In genomic region chr20:50282592-50283241, GRCh38 we compare ENCODE assay signal across 16 cellular contexts.
A peak's percentile ranks its signal among the peaks of the same experiment; 100 is the strongest.
DNase-seq lines count a peak whose midpoint lies in the region; ATAC-seq and TF ChIP-seq lines count a peak whose summit lies in the region.
"Had no signal": no experiment of that assay in that cellular context is flagged by ENCODE, and none has a peak within 500 bp of the region (broad histone marks: within the 10 kb centered on the region; RNA-seq: fewer than 3 reads in every experiment).

No MANE protein-coding gene starts in this region.

- no peak overlapping the region for H2AFZ ChIP-seq in mammary epithelial cell (ENCODE audit: low read depth, low read length)
- H2AFZ ChIP-seq in osteoblast (ENCODE audit: low read length), result no peak overlapping the region

- no peaks in the 10 kb centered on the region for H3K9me3 Mint-ChIP-seq in MCF 10A (ENCODE audit: unreplicated experiment)
- H3K9me3 Mint-ChIP-seq in WTC11, result no peaks in the 10 kb centered on the region
- H3K9me3 Mint-ChIP-seq: activated T-cell treated with anti-CD3 and anti-CD28 coated beads, Interleukin-2, amount 50 U/mL, for 4 hours had no signal

- intact Hi-C loops in MCF 10A (cut with micrococcal nuclease), result no loop called here
- intact Hi-C loops in mammary epithelial cell (cut with micrococcal nuclease), result loop anchor here (5.0 kb wide), 1 partner anchor 150 kb away; no protein-coding TSS in a partner anchor

- dilution Hi-C loops in mammary epithelial cell (cut with HindIII; ENCODE audit: low sequenced_read_pairs), result loop anchor here (5.0 kb wide), 1 partner anchor 40 kb away; no protein-coding TSS in a partner anchor

- ATAC-seq in WTC11 (no peak), HG03354 (IDR thresholded peaks at IDR 0.05; ENCODE audit: poor library complexity, severe bottlenecking, unreplicated experiment) (no peak), GM18868 (IDR thresholded peaks at IDR 0.05; ENCODE audit: unreplicated experiment) (no peak)
- ATAC-seq: activated T-cell treated with anti-CD3 and anti-CD28 coated beads, Interleukin-2, amount 50 U/mL, for 4 hours had no signal

- H3K79me2 ChIP-seq in mammary epithelial cell (ENCODE audit: insufficient read depth, low read length) (no peaks in the 10 kb centered on the region), osteoblast (ENCODE audit: insufficient read depth, low read length) (no peaks in the 10 kb centered on the region)

- H3K27me3 Mint-ChIP-seq in MCF 10A (ENCODE audit: insufficient read depth, unreplicated experiment) (no peaks in the 10 kb centered on the region), WTC11 (ENCODE audit: low read depth) (no peaks in the 10 kb centered on the region)

- H4K20me1 ChIP-seq in mammary epithelial cell (ENCODE audit: insufficient read depth, low read length), result no peaks in the 10 kb centered on the region
- no peaks in the 10 kb centered on the region for H4K20me1 ChIP-seq in osteoblast (ENCODE audit: insufficient read depth, low read length)

- 95% methylated on average over 16 of the region's 17 CpGs for WGBS in mammary epithelial cell (ENCODE audit: low coverage, missing lambda C conversion rate)
- WGBS in urinary bladder, result 79% methylated on average over 17 of the region's 17 CpGs

- in situ Hi-C loops in mammary epithelial cell (cut with MboI; ENCODE audit: low sequenced_read_pairs in 2 of 2), result no loop called here

- peaks cover 6% of the 10 kb centered on the region for H3K36me3 Mint-ChIP-seq in MCF 10A (ENCODE audit: insufficient read depth, unreplicated experiment)
- H3K36me3 Mint-ChIP-seq in WTC11, result no peaks in the 10 kb centered on the region

- H3K4me3 Mint-ChIP-seq in MCF 10A (ENCODE audit: unreplicated experiment) (no peak overlapping the region), WTC11 (no peak overlapping the region)
- H3K4me3 Mint-ChIP-seq: activated T-cell treated with anti-CD3 and anti-CD28 coated beads, Interleukin-2, amount 50 U/mL, for 4 hours had no signal

- CTCF ChIA-PET in MCF 10A (lab: Yijun Ruan, JAX), result interaction anchor here (1.4 to 2.2 kb wide), 4 partner anchors 11 to 178 kb away, joined by 3 to 8 read pairs (median 6); no protein-coding TSS in a partner anchor
- CTCF ChIA-PET in mammary epithelial cell (lab: Charles Lee; ENCODE audit: low non-redundant PET), result no interaction called here
- CTCF ChIA-PET in WTC11 (lab: Charles Lee), result interaction anchor here (0.6 to 2.8 kb wide), 19 partner anchors 9 to 353 kb away, joined by 3 to 12 read pairs (median 4); partner anchors contain the start of gene CEBPB

- BruUV-seq in MCF 10A (replicated peaks; lab: Mats Ljungman, UMichigan) (no TSS peak), mammary epithelial cell (replicated peaks; lab: Mats Ljungman, UMichigan) (no TSS peak)

- TF ChIP-seq CTCF in MCF 10A (IDR thresholded peaks at IDR 0.05; ENCODE audit: unreplicated experiment), result no peak
- no peak for TF ChIP-seq CTCF in mammary epithelial cell (conservative IDR thresholded peaks at IDR 0.05 in 1 of 2, IDR thresholded peaks at IDR 0.05 in 1 of 2; ENCODE audit: extremely low read depth in 1 of 2, insufficient read depth in 1 of 2, low read depth in 1 of 2, low read length in 2 of 2)
- no peak for TF ChIP-seq CTCF in WTC11 (IDR thresholded peaks at IDR 0.05)
- TF ChIP-seq CTCF in osteoblast (IDR thresholded peaks at IDR 0.05; ENCODE audit: extremely low read depth, low read depth, low read length), result no peak

- no peak for DNase-seq in MCF 10A (ENCODE audit: unreplicated experiment)
- DNase-seq in mammary epithelial cell, result no peak
- no peak for DNase-seq in WTC11 (ENCODE audit: low spot score)
- peak; percentile 73 for DNase-seq in osteoblast (ENCODE audit: insufficient read length, low spot score, missing footprints)
- no peak for DNase-seq in SW 1271 (lab: John Stamatoyannopoulos, UW)
- DNase-seq: activated CD4-positive, CD25-positive, alpha-beta regulatory T cell treated with anti-CD3 and anti-CD28 coated beads, Interleukin-2, amount 50 U/mL, for 72 hours; activated T-cell treated with anti-CD3 and anti-CD28 coated beads, Interleukin-2, amount 50 U/mL, for 4 hours; amygdala; GF-D8; glutamatergic neuron; NCI-H187; NCI-H510A had no signal

- H3K36me3 ChIP-seq in mammary epithelial cell (ENCODE audit: insufficient read depth, low read length) (no peaks in the 10 kb centered on the region), osteoblast (ENCODE audit: insufficient read depth, low read length) (no peaks in the 10 kb centered on the region), urinary bladder (ENCODE audit: insufficient read depth) (no peaks in the 10 kb centered on the region)

- H3K9ac ChIP-seq in mammary epithelial cell (ENCODE audit: insufficient read depth, low read length), result no peak overlapping the region

- H3K27me3 ChIP-seq in mammary epithelial cell (ENCODE audit: insufficient read depth, low read length) (no peaks in the 10 kb centered on the region), osteoblast (ENCODE audit: insufficient read depth, low read length) (no peaks in the 10 kb centered on the region)

- H3K9me3 ChIP-seq in mammary epithelial cell (replicated peaks; ENCODE audit: insufficient read depth, low read length), result no peaks in the 10 kb centered on the region
- no peaks in the 10 kb centered on the region for H3K9me3 ChIP-seq in osteoblast (ENCODE audit: low read depth, low read length)

- H3K4me1 Mint-ChIP-seq in MCF 10A (ENCODE audit: insufficient read depth, unreplicated experiment) (peaks cover 34% of the 10 kb centered on the region), WTC11 (peaks cover 9% of the 10 kb centered on the region)

- POLR2A ChIA-PET in MCF 10A (lab: Yijun Ruan, JAX), result interaction anchor here (1.2 kb wide), 1 partner anchor 88 kb away, joined by 3 read pairs; no protein-coding TSS in a partner anchor
- POLR2A ChIA-PET in WTC11 (lab: Charles Lee), result no interaction called here

- H3K27ac ChIP-seq in mammary epithelial cell (ENCODE audit: insufficient read depth, low read depth, low read length) (no peak overlapping the region), osteoblast (ENCODE audit: low read depth, low read length) (no peak overlapping the region), urinary bladder (ENCODE audit: low read depth) (peak overlapping the region; percentile 27)

- H3K4me3 ChIP-seq in mammary epithelial cell (replicated peaks in 1 of 3; ENCODE audit: insufficient read depth in 1 of 3, low read depth in 2 of 3, low read length in 3 of 3) (no peak overlapping the region), osteoblast (ENCODE audit: insufficient read depth, low read length) (no peak overlapping the region), urinary bladder (ENCODE audit: low read depth, low read length) (no peak overlapping the region)
- H3K4me3 ChIP-seq: coronary artery had no signal

- H3K4me1 ChIP-seq in mammary epithelial cell (ENCODE audit: insufficient read depth, low read length) (peaks cover 30% of the 10 kb centered on the region), osteoblast (ENCODE audit: insufficient read depth, low read length) (peaks cover 43% of the 10 kb centered on the region), urinary bladder (ENCODE audit: insufficient read depth) (no peaks in the 10 kb centered on the region)

- H3K4me2 ChIP-seq in mammary epithelial cell (ENCODE audit: insufficient read depth, low read depth, low read length), result no peak overlapping the region
- no peak overlapping the region for H3K4me2 ChIP-seq in osteoblast (ENCODE audit: insufficient read depth, low read length)

- H3K27ac Mint-ChIP-seq in MCF 10A (ENCODE audit: low read depth, unreplicated experiment), result peak overlapping the region; percentile 7
- no peak overlapping the region for H3K27ac Mint-ChIP-seq in WTC11

TF ChIP-seq in WTC11, 78 proteins besides CTCF, POLR2A, EP300 and RAD21:
- TF ChIP-seq GABPB1 (CRISPR knock-in tag; IDR thresholded peaks at IDR 0.05) (0 out of 2 replicates have a peak, but pooled peaks have one; percentile 26), SMAD3 (CRISPR knock-in tag; IDR thresholded peaks at IDR 0.05; ENCODE audit: borderline replicate concordance) (no peak)
